Comparison of ENCODE assay signal across 3 cellular contexts in genomic region chr16:73430138-73430537, GRCh38.
A peak's percentile ranks its signal among the peaks of the same experiment; 100 is the strongest.
TF ChIP-seq lines count a peak whose summit lies in the region.

No MANE protein-coding gene starts in this region.

TF ChIP-seq in GM23338, 12 proteins besides CTCF, POLR2A, EP300 and RAD21:
- TF ChIP-seq REST (IDR thresholded peaks at IDR 0.05; ENCODE audit: unreplicated experiment) (no peak), EZH2 (IDR thresholded peaks at IDR 0.05; ENCODE audit: low read depth, unreplicated experiment) (no peak), CREB1 (CRISPR knock-in tag; IDR thresholded peaks at IDR 0.05; ENCODE audit: low read depth) (no peak), STAT1 (IDR thresholded peaks at IDR 0.05; ENCODE audit: unreplicated experiment) (no peak), ZNF114 (CRISPR knock-in tag; IDR thresholded peaks at IDR 0.05) (no peak)

TF ChIP-seq in IMR-90, 13 proteins besides CTCF, POLR2A, EP300 and RAD21:
- TF ChIP-seq ELK1 (IDR thresholded peaks at IDR 0.05; ENCODE audit: borderline replicate concordance, low read depth, low read length) (no peak), MAZ (IDR thresholded peaks at IDR 0.05; ENCODE audit: borderline replicate concordance, low read depth, low read length) (no peak), CEBPB (IDR thresholded peaks at IDR 0.05; ENCODE audit: low read depth, low read length) (peak; percentile 21; the same call in 1 of the 2 replicates)

TF ChIP-seq in K562, 482 proteins besides CTCF, POLR2A, EP300 and RAD21:
- no peak for TF ChIP-seq ZNF347 (CRISPR knock-in tag; IDR thresholded peaks at IDR 0.05; ENCODE audit: low read depth)
- no peak for TF ChIP-seq CEBPG (CRISPR knock-in tag; IDR thresholded peaks at IDR 0.05)
- peak; percentile 28 to 76; a peak in 2 of 4 replicates for TF ChIP-seq CEBPG (tag; conservative IDR thresholded peaks at IDR 0.05 in 1 of 2, IDR thresholded peaks at IDR 0.05 in 1 of 2)
- TF ChIP-seq ZFP91 (CRISPR knock-in tag; IDR thresholded peaks at IDR 0.05): no peak
- no peak for TF ChIP-seq ZNF639 (CRISPR knock-in tag; conservative IDR thresholded peaks at IDR 0.05 in 1 of 2, IDR thresholded peaks at IDR 0.05 in 1 of 2)
- no peak for TF ChIP-seq POLR2H (tag; IDR thresholded peaks at IDR 0.05; ENCODE audit: low read depth)
- no peak for TF ChIP-seq STAG1 (CRISPR knock-in tag; IDR thresholded peaks at IDR 0.05; ENCODE audit: borderline replicate concordance)
- 0 out of 2 replicates have a peak, but pooled peaks have one; percentile 33 for TF ChIP-seq ATF4 (CRISPR knock-in tag; IDR thresholded peaks at IDR 0.05)
